35 cellular contexts compared by ENCODE assay signal in the genomic region with DNA sequence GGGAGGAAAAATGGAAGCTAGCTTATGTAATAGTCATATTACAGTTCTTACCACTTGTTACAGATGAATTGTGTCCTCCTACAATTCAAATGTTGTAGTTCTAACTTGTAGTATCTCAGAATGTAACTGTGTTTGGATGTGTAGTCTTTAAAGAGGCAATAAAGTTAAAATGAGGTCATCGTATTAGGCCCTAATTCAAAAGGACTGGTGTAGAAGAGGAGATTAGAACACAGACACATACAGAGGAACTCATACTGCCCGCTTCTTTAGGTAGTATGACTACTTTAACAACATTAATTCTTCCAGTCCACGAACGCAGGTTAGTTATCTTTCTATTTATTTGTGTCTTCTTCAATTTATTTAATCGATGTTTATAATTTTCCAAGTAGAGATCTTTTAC. TPM values are rescaled to one million over a fixed set of nuclear protein-coding genes. Genes with fewer than 3 reads are reported as not detected.
"Had no signal": no experiment of that assay in that cellular context is flagged by ENCODE, and none has a peak within 500 bp of the region (broad histone marks: within the 10 kb centered on the region; RNA-seq: fewer than 3 reads in every experiment).

No MANE protein-coding gene starts in this region.

- DNase-seq: activated B cell treated with CpG ODN at 0.5 μM for 24 hours; activated CD4-positive, alpha-beta memory T cell treated with anti-CD3 and anti-CD28 coated beads for 36 hours; activated CD4-positive, alpha-beta T cell treated with anti-CD3 and anti-CD28 coated beads for 4 hours; activated CD4-positive, alpha-beta T cell treated with anti-CD3 and anti-CD28 coated beads, Interleukin-2, amount 50 U/mL, for 1 hour; activated CD4-positive, CD25-positive, alpha-beta regulatory T cell treated with anti-CD3 and anti-CD28 coated beads, Interleukin-2, amount 50 U/mL, for 72 hours; activated CD8-positive, alpha-beta memory T cell treated with anti-CD3 and anti-CD28 coated beads, Interleukin-2, amount 50 U/mL, for 4 hours; activated gamma-delta T cell treated with Interleukin-2 at 50 U/mL for 16 hours; activated naive CD4-positive, alpha-beta T cell treated with anti-CD3 and anti-CD28 coated beads for 36 hours; activated T-cell treated with anti-CD3 and anti-CD28 coated beads for 4 hours; activated T-cell treated with anti-CD3 and anti-CD28 coated beads, Interleukin-2, amount 50 U/mL, for 4 hours; anterior cingulate cortex; brain microvascular endothelial cell; central memory CD4-positive, alpha-beta T cell; MG63; MV-4-11; NCI-H1092; NCI-H1436 treated with DMSO at 0.1 percent for 48 hours; NCI-H1694 treated with DMSO at 0.1 percent for 48 hours; NCI-H2029; NCI-H345; NCI-H526; NCI-H748 treated with DMSO at 0.1 percent for 48 hours; NK-92 treated with Interleukin-12 subunit alpha and Interleukin-12 subunit beta, amount 100 ng/mL, for 24 hours; PC-3; Peyer's patch; RPMI8226; SHP77 treated with DMSO at 0.1 percent for 48 hours; SW 1271; T-helper 1 cell; T-helper 2 cell; T-helper 9 cell had no signal

- H3K36me3 ChIP-seq: brain microvascular endothelial cell, MG63, Peyer's patch had no signal

- H3K27me3 ChIP-seq: brain microvascular endothelial cell, MG63, Peyer's patch, SJSA1 had no signal

- H3K27ac ChIP-seq: brain microvascular endothelial cell, Peyer's patch, SJSA1, VCaP had no signal

- H3K27ac Mint-ChIP-seq: activated B cell treated with CpG ODN at 0.5 μM for 24 hours; activated CD4-positive, alpha-beta memory T cell treated with anti-CD3 and anti-CD28 coated beads for 36 hours; activated naive CD4-positive, alpha-beta T cell treated with anti-CD3 and anti-CD28 coated beads for 36 hours; activated naive CD4-positive, alpha-beta T cell treated with anti-CD3 and anti-CD28 coated beads, Interleukin-2, amount 50 U/mL, for 72 hours; activated T-helper 1 cell treated with anti-CD3 and anti-CD28 coated beads, Interleukin-12 subunit alpha, Interleukin-12 subunit beta, Interleukin-2, Interleukin-4 antibody, amounts not matched to agents 30 ng/mL and 10 ng/mL and 1 ng/mL, durations not matched to agents 14 hours and 24 hours and 36 hours had no signal

- H3K27me3 Mint-ChIP-seq: activated B cell treated with CpG ODN at 0.5 μM for 24 hours; activated CD4-positive, alpha-beta memory T cell treated with anti-CD3 and anti-CD28 coated beads for 36 hours had no signal

- ATAC-seq: activated naive CD4-positive, alpha-beta T cell treated with anti-CD3 and anti-CD28 coated beads, Interleukin-2, amount 50 U/mL, for 72 hours; activated T-cell treated with anti-CD3 and anti-CD28 coated beads, Interleukin-2, amount 50 U/mL, for 4 hours; PC-3 had no signal

- H3K4me3 ChIP-seq: MG63, Peyer's patch, SJSA1 had no signal

- H3K4me3 Mint-ChIP-seq: activated B cell treated with CpG ODN at 0.5 μM for 24 hours; activated CD4-positive, alpha-beta memory T cell treated with anti-CD3 and anti-CD28 coated beads for 36 hours; activated naive CD4-positive, alpha-beta T cell treated with anti-CD3 and anti-CD28 coated beads for 36 hours; activated T-cell treated with anti-CD3 and anti-CD28 coated beads, Interleukin-2, amount 50 U/mL, for 4 hours; activated T-helper 1 cell treated with anti-CD3 and anti-CD28 coated beads, Interleukin-12 subunit alpha, Interleukin-12 subunit beta, Interleukin-2, Interleukin-4 antibody, amounts not matched to agents 30 ng/mL and 10 ng/mL and 1 ng/mL, durations not matched to agents 14 hours and 24 hours and 36 hours had no signal

- H3K4me1 ChIP-seq: Peyer's patch had no signal

- H3K4me1 Mint-ChIP-seq: activated B cell treated with CpG ODN at 0.5 μM for 24 hours had no signal

RNA-seq across cellular contexts. Expression of gene TPD52L1, which starts 46.5 kb away (rescaled TPM):
- total RNA-seq: activated B cell treated with CpG ODN at 0.5 μM for 24 hours had no signal
